Comparison of ENCODE assay signal across 3 cellular contexts in the genomic region with DNA sequence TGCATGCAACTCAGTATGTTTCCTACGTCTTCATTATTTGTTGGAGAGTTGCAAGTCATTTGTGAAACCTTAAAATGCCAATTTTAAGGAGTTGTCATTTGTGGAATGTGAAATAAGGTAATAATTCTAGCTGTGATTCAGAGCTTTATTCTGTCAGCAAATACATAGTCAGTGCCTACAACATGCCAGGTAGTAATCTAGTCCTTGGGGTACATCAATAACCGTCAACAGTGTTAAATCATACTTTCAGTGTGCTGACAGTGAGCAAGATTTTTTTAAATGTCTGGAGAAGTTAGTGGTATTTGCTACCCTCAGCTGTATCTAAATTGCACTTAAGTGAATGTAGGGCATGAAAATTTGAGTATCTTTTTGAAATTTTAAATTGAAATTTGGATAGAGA.
TF ChIP-seq lines count a peak whose summit lies in the region.

No MANE protein-coding gene starts in this region.

TF ChIP-seq in SK-N-SH treated with all-trans-retinoic acid at 6 μM for 48 hours, 23 proteins besides CTCF, POLR2A, EP300 and RAD21:
- TF ChIP-seq GLIS3 (CRISPR knock-in tag; IDR thresholded peaks at IDR 0.05): no peak
- TF ChIP-seq ESRRG (CRISPR knock-in tag; IDR thresholded peaks at IDR 0.05): no peak
- no peak for TF ChIP-seq ZC3H10 (CRISPR knock-in tag; IDR thresholded peaks at IDR 0.05)
- no peak for TF ChIP-seq TOX (CRISPR knock-in tag; IDR thresholded peaks at IDR 0.05; ENCODE audit: borderline replicate concordance)
- no peak for TF ChIP-seq BACH2 (CRISPR knock-in tag; IDR thresholded peaks at IDR 0.05; ENCODE audit: borderline replicate concordance)
- TF ChIP-seq ISL1 (CRISPR knock-in tag; IDR thresholded peaks at IDR 0.05): peak; percentile 13; the same call in 1 of the 2 replicates

TF ChIP-seq in SK-N-SH, 30 proteins besides CTCF, POLR2A, EP300 and RAD21:
- TF ChIP-seq SMC3 (IDR thresholded peaks at IDR 0.05; ENCODE audit: low read depth, low read length) (no peak), FOSL2 (IDR thresholded peaks at IDR 0.05; ENCODE audit: borderline replicate concordance, low read depth) (no peak), GATA2 (CRISPR knock-in tag; IDR thresholded peaks at IDR 0.05) (no peak), CHD2 (IDR thresholded peaks at IDR 0.05; ENCODE audit: low read length, partially characterized antibody) (no peak), FOXJ3 (CRISPR knock-in tag; IDR thresholded peaks at IDR 0.05) (no peak), POLR2AphosphoS5 (IDR thresholded peaks at IDR 0.05; ENCODE audit: low read depth, low read length) (no peak), JUND (IDR thresholded peaks at IDR 0.05) (no peak), NRF1 (IDR thresholded peaks at IDR 0.05; ENCODE audit: low read depth, low read length) (no peak), TEAD4 (IDR thresholded peaks at IDR 0.05; ENCODE audit: borderline replicate concordance, insufficient read depth) (no peak), RXRA (IDR thresholded peaks at IDR 0.05; ENCODE audit: borderline replicate concordance, low read depth) (no peak)
- TF ChIP-seq, protein P1, sequence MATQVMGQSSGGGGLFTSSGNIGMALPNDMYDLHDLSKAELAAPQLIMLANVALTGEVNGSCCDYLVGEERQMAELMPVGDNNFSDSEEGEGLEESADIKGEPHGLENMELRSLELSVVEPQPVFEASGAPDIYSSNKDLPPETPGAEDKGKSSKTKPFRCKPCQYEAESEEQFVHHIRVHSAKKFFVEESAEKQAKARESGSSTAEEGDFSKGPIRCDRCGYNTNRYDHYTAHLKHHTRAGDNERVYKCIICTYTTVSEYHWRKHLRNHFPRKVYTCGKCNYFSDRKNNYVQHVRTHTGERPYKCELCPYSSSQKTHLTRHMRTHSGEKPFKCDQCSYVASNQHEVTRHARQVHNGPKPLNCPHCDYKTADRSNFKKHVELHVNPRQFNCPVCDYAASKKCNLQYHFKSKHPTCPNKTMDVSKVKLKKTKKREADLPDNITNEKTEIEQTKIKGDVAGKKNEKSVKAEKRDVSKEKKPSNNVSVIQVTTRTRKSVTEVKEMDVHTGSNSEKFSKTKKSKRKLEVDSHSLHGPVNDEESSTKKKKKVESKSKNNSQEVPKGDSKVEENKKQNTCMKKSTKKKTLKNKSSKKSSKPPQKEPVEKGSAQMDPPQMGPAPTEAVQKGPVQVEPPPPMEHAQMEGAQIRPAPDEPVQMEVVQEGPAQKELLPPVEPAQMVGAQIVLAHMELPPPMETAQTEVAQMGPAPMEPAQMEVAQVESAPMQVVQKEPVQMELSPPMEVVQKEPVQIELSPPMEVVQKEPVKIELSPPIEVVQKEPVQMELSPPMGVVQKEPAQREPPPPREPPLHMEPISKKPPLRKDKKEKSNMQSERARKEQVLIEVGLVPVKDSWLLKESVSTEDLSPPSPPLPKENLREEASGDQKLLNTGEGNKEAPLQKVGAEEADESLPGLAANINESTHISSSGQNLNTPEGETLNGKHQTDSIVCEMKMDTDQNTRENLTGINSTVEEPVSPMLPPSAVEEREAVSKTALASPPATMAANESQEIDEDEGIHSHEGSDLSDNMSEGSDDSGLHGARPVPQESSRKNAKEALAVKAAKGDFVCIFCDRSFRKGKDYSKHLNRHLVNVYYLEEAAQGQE (IDR thresholded peaks at IDR 0.05; ENCODE audit: low read depth, low read length): no peak
- TF ChIP-seq, protein P2, sequence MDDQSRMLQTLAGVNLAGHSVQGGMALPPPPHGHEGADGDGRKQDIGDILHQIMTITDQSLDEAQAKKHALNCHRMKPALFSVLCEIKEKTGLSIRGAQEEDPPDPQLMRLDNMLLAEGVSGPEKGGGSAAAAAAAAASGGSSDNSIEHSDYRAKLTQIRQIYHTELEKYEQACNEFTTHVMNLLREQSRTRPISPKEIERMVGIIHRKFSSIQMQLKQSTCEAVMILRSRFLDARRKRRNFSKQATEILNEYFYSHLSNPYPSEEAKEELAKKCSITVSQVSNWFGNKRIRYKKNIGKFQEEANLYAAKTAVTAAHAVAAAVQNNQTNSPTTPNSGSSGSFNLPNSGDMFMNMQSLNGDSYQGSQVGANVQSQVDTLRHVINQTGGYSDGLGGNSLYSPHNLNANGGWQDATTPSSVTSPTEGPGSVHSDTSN (IDR thresholded peaks at IDR 0.05): no peak; the same call in 1 of the 2 replicates
- TF ChIP-seq, protein P3, sequence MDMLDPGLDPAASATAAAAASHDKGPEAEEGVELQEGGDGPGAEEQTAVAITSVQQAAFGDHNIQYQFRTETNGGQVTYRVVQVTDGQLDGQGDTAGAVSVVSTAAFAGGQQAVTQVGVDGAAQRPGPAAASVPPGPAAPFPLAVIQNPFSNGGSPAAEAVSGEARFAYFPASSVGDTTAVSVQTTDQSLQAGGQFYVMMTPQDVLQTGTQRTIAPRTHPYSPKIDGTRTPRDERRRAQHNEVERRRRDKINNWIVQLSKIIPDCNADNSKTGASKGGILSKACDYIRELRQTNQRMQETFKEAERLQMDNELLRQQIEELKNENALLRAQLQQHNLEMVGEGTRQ (IDR thresholded peaks at IDR 0.05; ENCODE audit: borderline replicate concordance, low read depth, low read length): no peak

TF ChIP-seq in HepG2, 621 proteins besides CTCF, POLR2A, EP300 and RAD21:
- TF ChIP-seq ZNF180 (CRISPR knock-in tag; IDR thresholded peaks at IDR 0.05; ENCODE audit: borderline replicate concordance, low read depth) (no peak), DMAP1 (CRISPR knock-in tag; IDR thresholded peaks at IDR 0.05) (no peak), NFYC (CRISPR knock-in tag; IDR thresholded peaks at IDR 0.05) (no peak), CCDC6 (CRISPR knock-in tag; IDR thresholded peaks at IDR 0.05) (no peak), ZNF777 (CRISPR knock-in tag; IDR thresholded peaks at IDR 0.05) (no peak), HMGA1 (CRISPR knock-in tag; conservative IDR thresholded peaks at IDR 0.05) (no peak), ZNF549 (CRISPR knock-in tag; IDR thresholded peaks at IDR 0.05) (no peak), HDAC1 (CRISPR knock-in tag; IDR thresholded peaks at IDR 0.05) (no peak), HDAC2 (CRISPR knock-in tag; IDR thresholded peaks at IDR 0.05) (no peak), ZFP82 (CRISPR knock-in tag; IDR thresholded peaks at IDR 0.05; ENCODE audit: borderline replicate concordance) (no peak), ZNF224 (CRISPR knock-in tag; IDR thresholded peaks at IDR 0.05) (no peak), REL (CRISPR knock-in tag; conservative IDR thresholded peaks at IDR 0.05) (no peak), ZMYM2 (CRISPR knock-in tag; IDR thresholded peaks at IDR 0.05) (no peak), ZNF570 (CRISPR knock-in tag; IDR thresholded peaks at IDR 0.05; ENCODE audit: borderline replicate concordance) (no peak)
- TF ChIP-seq, protein P2 (CRISPR knock-in tag; IDR thresholded peaks at IDR 0.05; ENCODE audit: borderline replicate concordance): no peak
- TF ChIP-seq, protein P4, sequence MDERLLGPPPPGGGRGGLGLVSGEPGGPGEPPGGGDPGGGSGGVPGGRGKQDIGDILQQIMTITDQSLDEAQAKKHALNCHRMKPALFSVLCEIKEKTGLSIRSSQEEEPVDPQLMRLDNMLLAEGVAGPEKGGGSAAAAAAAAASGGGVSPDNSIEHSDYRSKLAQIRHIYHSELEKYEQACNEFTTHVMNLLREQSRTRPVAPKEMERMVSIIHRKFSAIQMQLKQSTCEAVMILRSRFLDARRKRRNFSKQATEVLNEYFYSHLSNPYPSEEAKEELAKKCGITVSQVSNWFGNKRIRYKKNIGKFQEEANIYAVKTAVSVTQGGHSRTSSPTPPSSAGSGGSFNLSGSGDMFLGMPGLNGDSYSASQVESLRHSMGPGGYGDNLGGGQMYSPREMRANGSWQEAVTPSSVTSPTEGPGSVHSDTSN (CRISPR knock-in tag; IDR thresholded peaks at IDR 0.05): no peak
- TF ChIP-seq, protein P5, sequence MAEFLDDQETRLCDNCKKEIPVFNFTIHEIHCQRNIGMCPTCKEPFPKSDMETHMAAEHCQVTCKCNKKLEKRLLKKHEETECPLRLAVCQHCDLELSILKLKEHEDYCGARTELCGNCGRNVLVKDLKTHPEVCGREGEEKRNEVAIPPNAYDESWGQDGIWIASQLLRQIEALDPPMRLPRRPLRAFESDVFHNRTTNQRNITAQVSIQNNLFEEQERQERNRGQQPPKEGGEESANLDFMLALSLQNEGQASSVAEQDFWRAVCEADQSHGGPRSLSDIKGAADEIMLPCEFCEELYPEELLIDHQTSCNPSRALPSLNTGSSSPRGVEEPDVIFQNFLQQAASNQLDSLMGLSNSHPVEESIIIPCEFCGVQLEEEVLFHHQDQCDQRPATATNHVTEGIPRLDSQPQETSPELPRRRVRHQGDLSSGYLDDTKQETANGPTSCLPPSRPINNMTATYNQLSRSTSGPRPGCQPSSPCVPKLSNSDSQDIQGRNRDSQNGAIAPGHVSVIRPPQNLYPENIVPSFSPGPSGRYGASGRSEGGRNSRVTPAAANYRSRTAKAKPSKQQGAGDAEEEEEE (CRISPR knock-in tag; IDR thresholded peaks at IDR 0.05; ENCODE audit: borderline replicate concordance): no peak
